ENCODE assay signal across 21 cellular contexts in genomic region chr14:37834275-37834674, GRCh38.
"Had no signal": no experiment of that assay in that cellular context is flagged by ENCODE, and none has a peak within 500 bp of the region (broad histone marks: within the 10 kb centered on the region; RNA-seq: fewer than 3 reads in every experiment).

No MANE protein-coding gene starts in this region.

- H3K27me3 Mint-ChIP-seq: naive B cell; progenitor cell of endocrine pancreas; stimulated activated naive CD8-positive, alpha-beta T cell treated with anti-CD3 and anti-CD28 coated beads, Interleukin-15, Interleukin-2, amounts not matched to agents 100 ng/mL and 50 ng/mL, for 24 hours; type B pancreatic cell had no signal

- H3K4me3 ChIP-seq: left ventricle myocardium inferior, lung, ovary, right atrium auricular region, skin epidermis, spleen, tibial nerve, uterus had no signal

- H3K27ac ChIP-seq: left ventricle myocardium inferior, ovary, right atrium auricular region, skin epidermis, spleen, tibial nerve, uterus had no signal

- H3K27ac Mint-ChIP-seq: mesothelial cell of epicardium; naive B cell; natural killer cell; progenitor cell of endocrine pancreas; stimulated activated effector memory CD8-positive, alpha-beta T cell treated with anti-CD3 and anti-CD28 coated beads, Interleukin-12 subunit alpha, Interleukin-12 subunit beta, amount 100 ng/mL, for 72 hours; stimulated activated naive CD8-positive, alpha-beta T cell treated with anti-CD3 and anti-CD28 coated beads, Interleukin-15, Interleukin-2, amounts not matched to agents 100 ng/mL and 50 ng/mL, for 24 hours; type B pancreatic cell had no signal

- H3K27me3 ChIP-seq: ovary, right atrium auricular region, spleen, tibial nerve, uterus had no signal

- H3K4me3 Mint-ChIP-seq: mesothelial cell of epicardium; naive B cell; natural killer cell; stimulated activated effector memory CD8-positive, alpha-beta T cell treated with anti-CD3 and anti-CD28 coated beads, Interleukin-12 subunit alpha, Interleukin-12 subunit beta, amount 100 ng/mL, for 72 hours; stimulated activated naive CD8-positive, alpha-beta T cell treated with anti-CD3 and anti-CD28 coated beads, Interleukin-15, Interleukin-2, amounts not matched to agents 100 ng/mL and 50 ng/mL, for 24 hours; type B pancreatic cell had no signal

- H3K36me3 ChIP-seq: left ventricle myocardium inferior, ovary, right atrium auricular region, spleen, tibial nerve, uterus had no signal

- DNase-seq: islet precursor cell; left ventricle myocardium inferior; mesendoderm; naive B cell; natural killer cell; ovary; spleen; stimulated activated CD4-positive, alpha-beta T cell treated with anti-CD3 and anti-CD28 coated beads, Interleukin-4, amount 100 ng/mL, for 24 hours; stimulated activated naive CD4-positive, alpha-beta T cell; substantia nigra; uterus had no signal

- H3K36me3 Mint-ChIP-seq: stimulated activated effector memory CD8-positive, alpha-beta T cell treated with anti-CD3 and anti-CD28 coated beads, Interleukin-12 subunit alpha, Interleukin-12 subunit beta, amount 100 ng/mL, for 72 hours had no signal

- ATAC-seq: natural killer cell; sciatic nerve; stimulated activated effector memory CD8-positive, alpha-beta T cell treated with anti-CD3 and anti-CD28 coated beads, Interleukin-12 subunit alpha, Interleukin-12 subunit beta, amount 100 ng/mL, for 72 hours had no signal

- H3K4me1 ChIP-seq: left ventricle myocardium inferior, right atrium auricular region, spleen, tibial nerve, uterus had no signal

- H3K4me1 Mint-ChIP-seq: mesothelial cell of epicardium; naive B cell; natural killer cell; stimulated activated effector memory CD8-positive, alpha-beta T cell treated with anti-CD3 and anti-CD28 coated beads, Interleukin-12 subunit alpha, Interleukin-12 subunit beta, amount 100 ng/mL, for 72 hours had no signal

- H3K9me3 ChIP-seq: ovary, uterus had no signal
